ENCODE assay signal across 8 cellular contexts in the genomic region with DNA sequence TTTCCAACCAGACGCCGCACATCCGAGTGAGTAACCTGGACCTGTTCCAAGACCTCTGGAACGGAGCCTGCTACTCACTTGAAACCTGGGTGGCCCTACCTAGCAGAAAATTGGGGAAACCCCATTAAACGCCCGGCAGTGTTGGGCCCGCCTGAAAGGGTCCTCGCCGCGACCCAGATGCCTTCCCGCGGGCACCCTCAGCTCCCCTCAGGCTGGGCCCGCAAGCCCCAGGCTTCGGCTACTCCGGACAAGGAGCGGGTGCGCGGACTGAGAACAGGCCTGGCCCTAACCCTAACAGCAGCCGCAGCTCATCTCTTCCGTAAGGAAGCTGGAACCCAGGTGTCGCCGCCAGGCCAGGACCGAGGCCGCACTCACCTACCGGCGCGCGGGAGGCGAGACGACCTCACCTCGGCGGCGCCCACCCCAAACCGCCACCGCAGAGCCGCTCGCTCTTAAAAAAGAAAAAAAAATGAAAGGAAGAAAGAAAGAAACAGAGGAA. TPM values are rescaled to one million over a fixed set of nuclear protein-coding genes. Genes with fewer than 3 reads are reported as not detected.
DNase-seq lines count a peak whose midpoint lies in the region; ATAC-seq, FAIRE-seq and TF ChIP-seq lines count a peak whose summit lies in the region.

No MANE protein-coding gene starts in this region.

- H3K9me3 Mint-ChIP-seq in CD4-positive, alpha-beta memory T cell = no peaks in the 10 kb centered on the region

- no peaks in the 10 kb centered on the region for H3K27me3 ChIP-seq in CD4-positive, alpha-beta memory T cell (ENCODE audit: insufficient read depth, low read length)
- H3K27me3 ChIP-seq in ectodermal cell (ENCODE audit: control insufficient read depth, insufficient read depth, low read length, poor library complexity, severe bottlenecking) (no peaks in the 10 kb centered on the region), lung (ENCODE audit: control insufficient read depth, insufficient read depth) (no peaks in the 10 kb centered on the region)

- H3K4me1 ChIP-seq in CD4-positive, alpha-beta memory T cell (ENCODE audit: insufficient read depth, low read length) = peaks cover 41% of the 10 kb centered on the region
- H3K4me1 ChIP-seq in ectodermal cell (ENCODE audit: control insufficient read depth, insufficient read depth, low read length) = peaks cover 15% of the 10 kb centered on the region
- H3K4me1 ChIP-seq in lung (ENCODE audit: control insufficient read depth in 2 of 2, insufficient read depth in 2 of 2, low read length in 2 of 2) = peaks cover 4 to 15% of the 10 kb centered on the region in 2 donors

- no peaks in the 10 kb centered on the region for H3K36me3 ChIP-seq in CD4-positive, alpha-beta memory T cell (ENCODE audit: insufficient read depth, low read length)
- H3K36me3 ChIP-seq in ectodermal cell (ENCODE audit: control insufficient read depth, insufficient read depth, low read length) (no peaks in the 10 kb centered on the region), lung (ENCODE audit: control insufficient read depth in 2 of 2, insufficient read depth in 2 of 2, low read length in 2 of 2) (peaks cover 0 to 2% of the 10 kb centered on the region in 2 donors)

- in situ Hi-C loops in SK-MEL-5 (cut with HindIII; ENCODE audit: low pct_unique_long_range_greater_than_20kb, low sequenced_read_pairs) = no loop called here

- POLR2A ChIA-PET in CD4-positive, alpha-beta memory T cell (lab: Charles Lee; ENCODE audit: partially characterized antibody) = interaction anchor here (0.6 to 2.0 kb wide), 30 partner anchors 9 to 941 kb away, joined by 3 to 15 read pairs (median 3); a partner anchor contains a TSS

- CTCF ChIA-PET in CD4-positive, alpha-beta memory T cell (lab: Charles Lee; ENCODE audit: partially characterized antibody) = interaction anchor here (0.9 to 2.0 kb wide), 3 partner anchors 8 to 231 kb away, joined by 3 to 10 read pairs (median 4); a partner anchor contains a TSS

- DNase-seq in CD4-positive, alpha-beta memory T cell = peak in 3 of 5 donors; percentile 26 to 75 (median 34)
- DNase-seq in SK-MEL-5 (ENCODE audit: low read depth, low spot score) = peak; percentile 31
- DNase-seq in lung (ENCODE audit: low spot score) = peak; percentile 40
- DNase-seq in D721Med (ENCODE audit: insufficient read length, low spot score) = no peak

- TF ChIP-seq CTCF in lung (IDR thresholded peaks at IDR 0.05; ENCODE audit: control extremely low read depth, extremely low read depth) = no peak
- no peak for TF ChIP-seq CTCF in D721Med (IDR thresholded peaks at IDR 0.05; ENCODE audit: insufficient read depth, missing control alignments)

- H3K4me3 Mint-ChIP-seq in CD4-positive, alpha-beta memory T cell = peak overlapping the region; percentile 97 to 99 (median 99)

- 1% methylated on average over 37 of the region's 37 CpGs for WGBS in ectodermal cell, 2 experiments
- 0% methylated on average over 37 of the region's 37 CpGs for WGBS in lung, 2 donors

- no peak for FAIRE-seq in D721Med (lab: Jason Lieb, UNC)

- peak overlapping the region; percentile 86 for H3K27ac ChIP-seq in CD4-positive, alpha-beta memory T cell (ENCODE audit: low read depth, low read length)
- H3K27ac ChIP-seq in ectodermal cell (ENCODE audit: insufficient read depth, low read depth, low read length, poor library complexity, severe bottlenecking) = peak overlapping the region; percentile 52
- peak overlapping the region; percentile 94 to 96 for H3K27ac ChIP-seq in lung (ENCODE audit: low read depth in 1 of 2, low read length in 1 of 2)
- peak overlapping the region; percentile 87 for H3K27ac ChIP-seq in temporal lobe (ENCODE audit: low read depth, low read length)

- H3K36me3 Mint-ChIP-seq in CD4-positive, alpha-beta memory T cell = peaks cover 0 to 24% of the 10 kb centered on the region in 2 donors

- peak overlapping the region; percentile 80 to 88 for H3K4me3 ChIP-seq in CD4-positive, alpha-beta memory T cell (ENCODE audit: low read length in 2 of 2)
- H3K4me3 ChIP-seq in ectodermal cell (ENCODE audit: insufficient read depth, low read depth, low read length) (peak overlapping the region; percentile 99), lung (peak overlapping the region; percentile 98)

- H3K27ac Mint-ChIP-seq in CD4-positive, alpha-beta memory T cell = peak overlapping the region; percentile 95 to 99 (median 97)

- intact Hi-C loops in CD4-positive, alpha-beta memory T cell (cut with micrococcal nuclease) = loop anchor here (5.0 to 10.0 kb wide), 3 partner anchors 103 to 259 kb away; a partner anchor contains a TSS

- H3K27me3 Mint-ChIP-seq in CD4-positive, alpha-beta memory T cell = no peaks in the 10 kb centered on the region

- peak; percentile 20 for ATAC-seq in GM18861 (IDR thresholded peaks at IDR 0.05; ENCODE audit: unreplicated experiment)
- peak; percentile 35 for ATAC-seq in HG03045 (IDR thresholded peaks at IDR 0.05; ENCODE audit: unreplicated experiment)
- peak; percentile 7 for ATAC-seq in lung (ENCODE audit: insufficient read depth, low FRiP score)

- H3K4me1 Mint-ChIP-seq in CD4-positive, alpha-beta memory T cell = peaks cover 33 to 56% (median 46%) of the 10 kb centered on the region in 4 donors

- H3K9me3 ChIP-seq in CD4-positive, alpha-beta memory T cell (ENCODE audit: control insufficient read depth in 1 of 2, low read length in 2 of 2) = no peaks in the 10 kb centered on the region
- peaks cover 2% of the 10 kb centered on the region for H3K9me3 ChIP-seq in ectodermal cell (ENCODE audit: control insufficient read depth, low read length)
- no peaks in the 10 kb centered on the region for H3K9me3 ChIP-seq in lung (ENCODE audit: control insufficient read depth in 2 of 2, insufficient read depth in 1 of 2, low read length in 1 of 2)

RNA-seq across cellular contexts. Expression of a gene that starts 0.3 kb away (rescaled TPM):
- 100 to 1,000 TPM; 147 to 157 TPM for total RNA-seq in CD4-positive, alpha-beta memory T cell
- polyA plus RNA-seq in CD4-positive, alpha-beta memory T cell = 10 to 100 TPM; 59.9 to 64.5 TPM
- total RNA-seq in SK-MEL-5 (2014; rRNA removed; shearing (Covaris generic)) = 71.2 and 83.4 TPM in 2 replicates
- 65.4 and 75.9 TPM in 2 replicates for polyA plus RNA-seq in SK-MEL-5 (2015; cell fraction: cytosol; rRNA removed)
- 105 and 106 TPM in 2 replicates for polyA plus RNA-seq in SK-MEL-5 (2015; cell fraction: nucleus; rRNA removed)
- polyA plus RNA-seq in ectodermal cell (2013, experiment 1 of 4) = 144 TPM
- polyA plus RNA-seq in ectodermal cell (2013, experiment 2 of 4) = 121 TPM
- 92.5 TPM for polyA plus RNA-seq in ectodermal cell (2013, experiment 3 of 4)
- 114 TPM for polyA plus RNA-seq in ectodermal cell (2013, experiment 4 of 4)
- total RNA-seq in lung (10 to 100 TPM; 59.3 to 83.1 TPM), temporal lobe (96.9 TPM)
- polyA plus RNA-seq in lung = 10 to 100 TPM; 59.6 to 66.5 TPM

RNA-seq across cellular contexts. Expression of a gene that starts 0.6 kb away (rescaled TPM):
- 10 to 100 TPM; 32.8 to 38.0 TPM for total RNA-seq in CD4-positive, alpha-beta memory T cell
- 10 to 100 TPM; 28.5 to 34.0 TPM for polyA plus RNA-seq in CD4-positive, alpha-beta memory T cell
- total RNA-seq in SK-MEL-5 (2014; rRNA removed; shearing (Covaris generic)) = 18.2 and 19.9 TPM in 2 replicates
- polyA plus RNA-seq in SK-MEL-5 (2015; cell fraction: cytosol; rRNA removed) = 11.0 and 13.5 TPM in 2 replicates
- 21.2 and 45.1 TPM in 2 replicates for polyA plus RNA-seq in SK-MEL-5 (2015; cell fraction: nucleus; rRNA removed)
- polyA plus RNA-seq in ectodermal cell (2013, experiment 1 of 4) = 35.7 TPM
- polyA plus RNA-seq in ectodermal cell (2013, experiment 2 of 4) = 34.0 TPM
- 27.9 TPM for polyA plus RNA-seq in ectodermal cell (2013, experiment 3 of 4)
- polyA plus RNA-seq in ectodermal cell (2013, experiment 4 of 4) = 36.3 TPM
- total RNA-seq in lung (10 to 100 TPM; 34.7 to 71.7 TPM), temporal lobe (61.7 TPM)
- polyA plus RNA-seq in lung = 10 to 100 TPM; 10.5 to 15.7 TPM

RNA-seq across cellular contexts. Expression of a gene that starts 59.6 kb away (rescaled TPM):
- 10 to 100 TPM; 48.0 to 49.1 TPM for total RNA-seq in CD4-positive, alpha-beta memory T cell
- 100 to 1,000 TPM; 130 to 181 TPM for polyA plus RNA-seq in CD4-positive, alpha-beta memory T cell
- 52.3 and 55.7 TPM in 2 replicates for total RNA-seq in SK-MEL-5 (2014; rRNA removed; shearing (Covaris generic))
- 48.4 and 49.3 TPM in 2 replicates for polyA plus RNA-seq in SK-MEL-5 (2015; cell fraction: cytosol; rRNA removed)
- polyA plus RNA-seq in SK-MEL-5 (2015; cell fraction: nucleus; rRNA removed) = 12.1 and 12.9 TPM in 2 replicates
- 35.2 TPM for polyA plus RNA-seq in ectodermal cell (2013, experiment 1 of 4)
- polyA plus RNA-seq in ectodermal cell (2013, experiment 2 of 4) = 30.9 TPM
- 31.1 TPM for polyA plus RNA-seq in ectodermal cell (2013, experiment 3 of 4)
- polyA plus RNA-seq in ectodermal cell (2013, experiment 4 of 4) = 39.2 TPM
- total RNA-seq in lung (10 to 100 TPM; 45.1 to 63.2 TPM), temporal lobe (40.3 TPM)
- polyA plus RNA-seq in lung = 10 to 100 TPM; 32.8 to 43.2 TPM
